9 cellular contexts compared by ENCODE assay signal in the genomic region with DNA sequence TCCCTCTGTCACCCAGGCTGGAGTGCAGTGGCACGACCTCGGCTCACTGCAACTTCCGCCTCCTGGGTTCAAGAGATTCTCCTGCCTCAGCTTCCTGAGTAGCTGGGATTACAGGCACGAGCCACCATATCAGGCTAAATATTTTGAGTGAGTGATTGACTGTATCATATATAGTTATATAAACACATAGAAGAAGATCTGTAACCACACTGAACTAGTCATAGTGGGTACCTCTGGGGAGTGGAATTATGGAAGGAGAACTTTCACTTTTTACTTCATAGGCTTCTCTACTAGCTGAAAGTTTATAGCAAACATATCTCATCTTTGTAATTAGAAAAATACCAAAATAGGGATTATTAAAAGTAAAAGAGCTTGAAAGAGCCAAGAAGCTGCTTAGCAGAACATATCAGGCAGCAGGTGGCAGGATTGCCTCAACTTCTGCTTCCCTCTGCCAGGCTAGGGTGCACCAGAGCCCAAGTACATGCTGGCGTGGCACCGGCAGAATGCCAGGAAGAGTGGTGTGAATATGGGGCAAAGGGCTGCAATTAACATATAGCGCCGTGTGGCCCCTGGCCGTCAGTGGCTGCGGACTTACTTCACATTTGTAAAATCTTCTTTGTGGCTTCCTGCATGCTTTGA. TPM values are rescaled to one million over a fixed set of nuclear protein-coding genes. Genes with fewer than 3 reads are reported as not detected.
DNase-seq lines count a peak whose midpoint lies in the region; ATAC-seq lines count a peak whose summit lies in the region.
"Had no signal": no experiment of that assay in that cellular context is flagged by ENCODE, and none has a peak within 500 bp of the region (broad histone marks: within the 10 kb centered on the region; RNA-seq: fewer than 3 reads in every experiment).

No MANE protein-coding gene starts in this region.

- H3K9ac ChIP-seq in mesendoderm (ENCODE audit: low read length), result no peak overlapping the region

- no peak overlapping the region for H3K4me2 ChIP-seq in mesendoderm (ENCODE audit: low read length)

- H4K8ac ChIP-seq in mesendoderm (ENCODE audit: low read depth, low read length), result no peak overlapping the region

- no peaks in the 10 kb centered on the region for H3K4me1 ChIP-seq in mesendoderm (ENCODE audit: control insufficient read depth, low read depth, low read length)

- no peak overlapping the region for H3K56ac ChIP-seq in mesendoderm (ENCODE audit: low read length)

- no peak overlapping the region for H4K5ac ChIP-seq in mesendoderm (ENCODE audit: low read length)

- H3K27ac ChIP-seq in mesendoderm (ENCODE audit: low read depth, low read length), result no peak overlapping the region

- intact Hi-C loops in posterior vena cava (cut with DNase I), result no loop called here

- no peak overlapping the region for H3K4me3 ChIP-seq in mesendoderm (ENCODE audit: low read length)

- no peaks in the 10 kb centered on the region for H3K36me3 ChIP-seq in mesendoderm (ENCODE audit: control insufficient read depth, insufficient read depth, low read length)

- H2BK15ac ChIP-seq in mesendoderm (replicated peaks; ENCODE audit: low read depth), result no peak overlapping the region

- H3K79me2 ChIP-seq in mesendoderm (ENCODE audit: control insufficient read depth, insufficient read depth, low read length), result no peaks in the 10 kb centered on the region

- no peak overlapping the region for H2AK5ac ChIP-seq in mesendoderm (ENCODE audit: low read length)

- DNase-seq in COLO829 (ENCODE audit: low spot score), result peak; percentile 25
- DNase-seq in T-helper 9 cell, result peak; percentile 34
- DNase-seq in cerebellum (ENCODE audit: low spot score), result peak; percentile 0
- DNase-seq in mesendoderm, result peak; percentile 7
- DNase-seq in posterior vena cava (ENCODE audit: low spot score), result no peak
- no peak for DNase-seq in NCI-H1417 treated with DMSO at 0.1 percent for 48 hours (lab: John Stamatoyannopoulos, UW)

- no peak overlapping the region for H3K23ac ChIP-seq in mesendoderm (ENCODE audit: low read length)

- no peaks in the 10 kb centered on the region for H3K27me3 ChIP-seq in mesendoderm (ENCODE audit: insufficient read depth, low read length, poor library complexity)

- no peaks in the 10 kb centered on the region for H3K79me1 ChIP-seq in mesendoderm (ENCODE audit: low read length)

- H2BK5ac ChIP-seq in mesendoderm (ENCODE audit: low read length), result no peak overlapping the region

- WGBS in mesendoderm (ENCODE audit: extremely low coverage, insufficient coverage, low lambda C conversion rate), result no CpG with 5 or more reads among the region's 10 CpGs

- H2BK120ac ChIP-seq in mesendoderm (ENCODE audit: low read depth, low read length), result no peak overlapping the region

- peak; percentile 51 for ATAC-seq in HG02642 (IDR thresholded peaks at IDR 0.05; ENCODE audit: poor library complexity, unreplicated experiment)
- no peak for ATAC-seq in HG03442 (IDR thresholded peaks at IDR 0.05; ENCODE audit: unreplicated experiment)

- no peak overlapping the region for H3K4ac ChIP-seq in mesendoderm (ENCODE audit: low read depth, low read length)

- H3K18ac ChIP-seq in mesendoderm (ENCODE audit: low read length), result no peak overlapping the region

RNA-seq across cellular contexts. Expression of a gene that starts 39.5 kb away (rescaled TPM):
- total RNA-seq in cerebellum (not detected), posterior vena cava (not detected)
- polyA plus RNA-seq in mesendoderm (2013, experiment 1 of 2), result not detected
- polyA plus RNA-seq in mesendoderm (2013, experiment 2 of 2), result not detected
- total RNA-seq: kidney epithelial cell had no signal

Comparison
In these comparisons a context has a peak if more than half of its experiments do, and no peak if none do; other contexts are left out.
1. DNase-seq: peak in COLO829 (single experiment), T-helper 9 cell (single experiment), cerebellum (single experiment) and mesendoderm (single experiment); none in posterior vena cava (single experiment) and NCI-H1417 treated with DMSO at 0.1 percent for 48 hours (single experiment).